8 cellular contexts compared by ENCODE assay signal in genomic region chr1:20486457-20487235, GRCh38. TPM values are rescaled to one million over a fixed set of nuclear protein-coding genes. Genes with fewer than 3 reads are reported as not detected.
DNase-seq lines count a peak whose midpoint lies in the region; ATAC-seq and TF ChIP-seq lines count a peak whose summit lies in the region.

No MANE protein-coding gene starts in this region.

- peaks cover 0 to 4% of the 10 kb centered on the region in 2 donors for H3K27me3 ChIP-seq in duodenal mucosa (ENCODE audit: control insufficient read depth in 1 of 2, insufficient read depth in 2 of 2, low read length in 2 of 2)
- H3K27me3 ChIP-seq in right lobe of liver: no peaks in the 10 kb centered on the region

- H3K9ac ChIP-seq in duodenal mucosa (ENCODE audit: low read depth in 1 of 2, low read length in 2 of 2): peak overlapping the region; percentile 74 to 82

- H3K4me1 ChIP-seq in duodenal mucosa (ENCODE audit: control insufficient read depth in 1 of 2, insufficient read depth in 2 of 2, low read length in 2 of 2) (peaks cover 17 to 23% of the 10 kb centered on the region in 2 donors), right lobe of liver (peaks cover 0 to 26% (median 6%) of the 10 kb centered on the region in 4 donors)

- no peak for TF ChIP-seq CTCF in right lobe of liver (IDR thresholded peaks at IDR 0.05)

- H3K36me3 ChIP-seq in duodenal mucosa (ENCODE audit: control insufficient read depth in 1 of 2, insufficient read depth in 2 of 2, low read length in 2 of 2): no peaks in the 10 kb centered on the region
- H3K36me3 ChIP-seq in right lobe of liver: no peaks in the 10 kb centered on the region

- DNase-seq in stimulated activated CD4-positive, alpha-beta T cell treated with anti-CD3 and anti-CD28 coated beads, Interleukin-4, amount 100 ng/mL, for 1 hour: peak; percentile 7
- DNase-seq in stimulated activated CD4-positive, alpha-beta T cell treated with anti-CD3 and anti-CD28 coated beads, Interleukin-4, amount 100 ng/mL, for 4 hours: no peak
- DNase-seq in RPMI7951 (ENCODE audit: low read depth) (peak; percentile 56), right lobe of liver (peak; percentile 78 to 83 (median 82)), superior temporal gyrus (ENCODE audit: extremely low spot score) (peak; percentile 77), NK-92 (lab: John Stamatoyannopoulos, UW; ENCODE audit: unreplicated experiment) (no peak), Kasumi-1 (lab: John Stamatoyannopoulos, UW) (no peak)

- H3K9me3 ChIP-seq in duodenal mucosa (ENCODE audit: control insufficient read depth in 1 of 2, low read length in 2 of 2) (no peaks in the 10 kb centered on the region), right lobe of liver (no peaks in the 10 kb centered on the region)

- peak overlapping the region; percentile 89 for H3K27ac ChIP-seq in duodenal mucosa (ENCODE audit: low read depth, low read length)
- H3K27ac ChIP-seq in right lobe of liver: peak overlapping the region; percentile 49 to 76 (median 60)

- TF ChIP-seq POLR2A in right lobe of liver (IDR thresholded peaks at IDR 0.05): peak; percentile 51

- peak; percentile 58 to 76 (median 69) for ATAC-seq in right lobe of liver

- peak overlapping the region; percentile 82 to 85 for H3K4me3 ChIP-seq in duodenal mucosa (ENCODE audit: low read depth in 1 of 2, low read length in 2 of 2)
- H3K4me3 ChIP-seq in right lobe of liver: peak overlapping the region; percentile 54 to 63 (median 62)

- 0% methylated on average over 8 of the region's 51 CpGs for WGBS in right lobe of liver (ENCODE audit: insufficient coverage, low coverage, low lambda C conversion rate, missing lambda C conversion rate)

- intact Hi-C loops in right lobe of liver (cut with DNase I): no loop called here

RNA-seq across cellular contexts. Expression of gene CAMK2N1, which starts 0.6 kb away (rescaled TPM):
- 6.7 and 9.9 TPM in 2 replicates for total RNA-seq in RPMI7951 (2014; rRNA removed; shearing (Covaris generic))
- total RNA-seq in right lobe of liver: 10 to 100 TPM; 10.4 to 30.2 (median 20.1) TPM

RNA-seq across cellular contexts. Expression of gene MUL1, which starts 21.3 kb away (rescaled TPM):
- 18.1 and 22.1 TPM in 2 replicates for total RNA-seq in RPMI7951 (2014; rRNA removed; shearing (Covaris generic))
- 10 to 100 TPM; 14.4 to 33.6 (median 16.7) TPM for total RNA-seq in right lobe of liver

Comparison
In these comparisons a context has a peak if more than half of its experiments do, and no peak if none do; other contexts are left out.
1. DNase-seq: peak in stimulated activated CD4-positive, alpha-beta T cell treated with anti-CD3 and anti-CD28 coated beads, Interleukin-4, amount 100 ng/mL, for 1 hour (single experiment), RPMI7951 (single experiment), right lobe of liver (3 of 3) and superior temporal gyrus (single experiment); none in stimulated activated CD4-positive, alpha-beta T cell treated with anti-CD3 and anti-CD28 coated beads, Interleukin-4, amount 100 ng/mL, for 4 hours (0 of 2), NK-92 (single experiment) and Kasumi-1 (0 of 2).